1 cellular context compared by ENCODE assay signal in the genomic region with DNA sequence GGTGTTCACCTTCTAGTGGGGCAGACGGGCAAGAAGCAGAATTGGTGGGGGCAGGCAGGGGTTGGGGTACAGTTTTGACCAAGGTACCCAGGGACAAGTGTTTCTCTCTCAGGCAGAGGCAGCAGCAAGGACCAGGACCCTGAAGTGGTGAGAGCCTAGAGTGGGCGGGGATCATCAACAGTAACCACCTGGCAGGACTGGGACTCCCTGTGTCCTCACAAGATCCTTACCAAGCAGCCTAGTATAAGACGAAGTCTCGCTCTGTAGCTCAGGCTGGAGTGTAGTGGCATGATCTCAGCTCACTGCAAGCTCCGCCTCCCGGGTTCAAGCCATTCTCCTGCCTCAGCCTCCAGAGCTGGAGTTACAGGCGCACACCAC.
TF ChIP-seq lines count a peak whose summit lies in the region.

No MANE protein-coding gene starts in this region.

TF ChIP-seq in WTC11, 78 proteins besides CTCF, POLR2A, EP300 and RAD21 (continued from another document):
- no peak for TF ChIP-seq ATF2 (CRISPR knock-in tag; IDR thresholded peaks at IDR 0.05; ENCODE audit: borderline replicate concordance, low read depth)
- TF ChIP-seq NR3C1 (CRISPR knock-in tag; conservative IDR thresholded peaks at IDR 0.05; ENCODE audit: low read depth) = no peak
- TF ChIP-seq FOXJ3 (CRISPR knock-in tag; IDR thresholded peaks at IDR 0.05; ENCODE audit: borderline replicate concordance) = no peak
- TF ChIP-seq, protein P1, sequence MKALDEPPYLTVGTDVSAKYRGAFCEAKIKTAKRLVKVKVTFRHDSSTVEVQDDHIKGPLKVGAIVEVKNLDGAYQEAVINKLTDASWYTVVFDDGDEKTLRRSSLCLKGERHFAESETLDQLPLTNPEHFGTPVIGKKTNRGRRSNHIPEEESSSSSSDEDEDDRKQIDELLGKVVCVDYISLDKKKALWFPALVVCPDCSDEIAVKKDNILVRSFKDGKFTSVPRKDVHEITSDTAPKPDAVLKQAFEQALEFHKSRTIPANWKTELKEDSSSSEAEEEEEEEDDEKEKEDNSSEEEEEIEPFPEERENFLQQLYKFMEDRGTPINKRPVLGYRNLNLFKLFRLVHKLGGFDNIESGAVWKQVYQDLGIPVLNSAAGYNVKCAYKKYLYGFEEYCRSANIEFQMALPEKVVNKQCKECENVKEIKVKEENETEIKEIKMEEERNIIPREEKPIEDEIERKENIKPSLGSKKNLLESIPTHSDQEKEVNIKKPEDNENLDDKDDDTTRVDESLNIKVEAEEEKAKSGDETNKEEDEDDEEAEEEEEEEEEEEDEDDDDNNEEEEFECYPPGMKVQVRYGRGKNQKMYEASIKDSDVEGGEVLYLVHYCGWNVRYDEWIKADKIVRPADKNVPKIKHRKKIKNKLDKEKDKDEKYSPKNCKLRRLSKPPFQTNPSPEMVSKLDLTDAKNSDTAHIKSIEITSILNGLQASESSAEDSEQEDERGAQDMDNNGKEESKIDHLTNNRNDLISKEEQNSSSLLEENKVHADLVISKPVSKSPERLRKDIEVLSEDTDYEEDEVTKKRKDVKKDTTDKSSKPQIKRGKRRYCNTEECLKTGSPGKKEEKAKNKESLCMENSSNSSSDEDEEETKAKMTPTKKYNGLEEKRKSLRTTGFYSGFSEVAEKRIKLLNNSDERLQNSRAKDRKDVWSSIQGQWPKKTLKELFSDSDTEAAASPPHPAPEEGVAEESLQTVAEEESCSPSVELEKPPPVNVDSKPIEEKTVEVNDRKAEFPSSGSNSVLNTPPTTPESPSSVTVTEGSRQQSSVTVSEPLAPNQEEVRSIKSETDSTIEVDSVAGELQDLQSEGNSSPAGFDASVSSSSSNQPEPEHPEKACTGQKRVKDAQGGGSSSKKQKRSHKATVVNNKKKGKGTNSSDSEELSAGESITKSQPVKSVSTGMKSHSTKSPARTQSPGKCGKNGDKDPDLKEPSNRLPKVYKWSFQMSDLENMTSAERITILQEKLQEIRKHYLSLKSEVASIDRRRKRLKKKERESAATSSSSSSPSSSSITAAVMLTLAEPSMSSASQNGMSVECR (CRISPR knock-in tag; IDR thresholded peaks at IDR 0.05; ENCODE audit: borderline replicate concordance) = no peak
- TF ChIP-seq, protein P2, sequence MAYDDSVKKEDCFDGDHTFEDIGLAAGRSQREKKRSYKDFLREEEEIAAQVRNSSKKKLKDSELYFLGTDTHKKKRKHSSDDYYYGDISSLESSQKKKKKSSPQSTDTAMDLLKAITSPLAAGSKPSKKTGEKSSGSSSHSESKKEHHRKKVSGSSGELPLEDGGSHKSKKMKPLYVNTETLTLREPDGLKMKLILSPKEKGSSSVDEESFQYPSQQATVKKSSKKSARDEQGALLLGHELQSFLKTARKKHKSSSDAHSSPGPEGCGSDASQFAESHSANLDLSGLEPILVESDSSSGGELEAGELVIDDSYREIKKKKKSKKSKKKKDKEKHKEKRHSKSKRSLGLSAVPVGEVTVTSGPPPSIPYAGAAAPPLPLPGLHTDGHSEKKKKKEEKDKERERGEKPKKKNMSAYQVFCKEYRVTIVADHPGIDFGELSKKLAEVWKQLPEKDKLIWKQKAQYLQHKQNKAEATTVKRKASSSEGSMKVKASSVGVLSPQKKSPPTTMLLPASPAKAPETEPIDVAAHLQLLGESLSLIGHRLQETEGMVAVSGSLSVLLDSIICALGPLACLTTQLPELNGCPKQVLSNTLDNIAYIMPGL (CRISPR knock-in tag; IDR thresholded peaks at IDR 0.05) = no peak
